ENCODE assay signal across 11 cellular contexts in genomic region chr2:238848941-238849853, GRCh38. TPM values are rescaled to one million over a fixed set of nuclear protein-coding genes. Genes with fewer than 3 reads are reported as not detected.
DNase-seq lines count a peak whose midpoint lies in the region; ATAC-seq, FAIRE-seq and TF ChIP-seq lines count a peak whose summit lies in the region.
"Had no signal": no experiment of that assay in that cellular context is flagged by ENCODE, and none has a peak within 500 bp of the region (broad histone marks: within the 10 kb centered on the region; RNA-seq: fewer than 3 reads in every experiment).

No MANE protein-coding gene starts in this region.

- no peaks in the 10 kb centered on the region for H3K79me2 ChIP-seq in HepG2 (ENCODE audit: insufficient read depth, low read length)
- no peaks in the 10 kb centered on the region for H3K79me2 ChIP-seq in neural progenitor cell (ENCODE audit: low read depth)

- BruUV-seq in HepG2 (replicated peaks; lab: Mats Ljungman, UMichigan): no TSS peak

- H3K4me1 Mint-ChIP-seq in neural progenitor cell: peaks cover 5% of the 10 kb centered on the region
- H3K4me1 Mint-ChIP-seq: B cell had no signal

- no peak overlapping the region for H2AFZ ChIP-seq in HepG2 (ENCODE audit: low read length)
- peak overlapping the region; percentile 99 for H2AFZ ChIP-seq in neural progenitor cell (replicated peaks)

- TF ChIP-seq RAD21 in HepG2 (CRISPR knock-in tag; IDR thresholded peaks at IDR 0.05): no peak

- no peaks in the 10 kb centered on the region for H3K36me3 Mint-ChIP-seq in neural progenitor cell

- POLR2A ChIA-PET in HepG2 (lab: Yijun Ruan, JAX): no interaction called here

- CTCF ChIA-PET in HepG2 (lab: Yijun Ruan, JAX; ENCODE audit: low intra/inter-chr PET ratio, low total read pairs): no interaction called here

- no peak for TF ChIP-seq POLR2A in HepG2 (IDR thresholded peaks at IDR 0.05; ENCODE audit: insufficient read depth in 1 of 2, low read depth in 2 of 2, low read length in 2 of 2)
- TF ChIP-seq POLR2A in right lobe of liver (IDR thresholded peaks at IDR 0.05): no peak

- H3K27me3 ChIP-seq in HepG2 (ENCODE audit: control insufficient read depth in 1 of 2, insufficient read depth in 2 of 2, low read length in 2 of 2) (peaks cover 11 to 73% of the 10 kb centered on the region in 2 experiments; a peak in 4 of 5 replicates), right lobe of liver (peaks cover 0 to 17% of the 10 kb centered on the region in 2 donors), neural progenitor cell (peaks cover 100% of the 10 kb centered on the region)

- in situ Hi-C loops in HepG2 (cut with HindIII; ENCODE audit: extremely low pct_ligation_motif_present, low pct_unique_long_range_greater_than_20kb) (no loop called here), GM13976 (cut with MboI; ENCODE audit: low sequenced_read_pairs, unreplicated experiment) (no loop called here)

- TF ChIP-seq EP300 in HepG2 (IDR thresholded peaks at IDR 0.05; ENCODE audit: low read depth in 2 of 2, low read length in 2 of 2) (no peak), HepG2 (CRISPR knock-in tag; IDR thresholded peaks at IDR 0.05; ENCODE audit: borderline replicate concordance) (no peak)

- TF ChIP-seq CTCF in HepG2 (CRISPR knock-in tag; IDR thresholded peaks at IDR 0.05) (no peak), right lobe of liver (IDR thresholded peaks at IDR 0.05) (no peak), fibroblast of the aortic adventitia (IDR thresholded peaks at IDR 0.05; ENCODE audit: insufficient read depth, low read length) (no peak), neural progenitor cell (IDR thresholded peaks at IDR 0.05) (no peak), GM13976 (IDR thresholded peaks at IDR 0.05; ENCODE audit: borderline replicate concordance, control extremely low read depth, extremely low read depth, insufficient read depth, missing control alignments) (no peak)

- H3K36me3 ChIP-seq in HepG2 (replicated peaks in 1 of 2; ENCODE audit: control insufficient read depth in 1 of 2, insufficient read depth in 2 of 2, low read length in 2 of 2) (no peaks in the 10 kb centered on the region), right lobe of liver (no peaks in the 10 kb centered on the region), neural progenitor cell (no peaks in the 10 kb centered on the region)

- DNase-seq in HepG2 (ENCODE audit: low spot score) (no peak), right lobe of liver (no peak), fibroblast of the aortic adventitia (ENCODE audit: low read depth) (peak; percentile 45), neural progenitor cell (ENCODE audit: low spot score) (peak; percentile 55), caudate nucleus (lab: John Stamatoyannopoulos, UW) (no peak), GM13976 (ENCODE audit: low spot score) (no peak)
- no peak for DNase-seq in stimulated activated CD4-positive, alpha-beta T cell treated with anti-CD3 and anti-CD28 coated beads, Interleukin-2, amount 100 ng/mL, for 24 hours
- no peak for DNase-seq in stimulated activated naive CD8-positive, alpha-beta T cell treated with anti-CD3 and anti-CD28 coated beads, Interleukin-15, Interleukin-2, amounts not matched to agents 100 U/mL and 50 U/mL, for 24 hours
- DNase-seq: activated naive CD4-positive, alpha-beta T cell treated with Interleukin-2 at 50 U/mL for 16 hours; T-helper 17 cell had no signal

- peaks cover 10% of the 10 kb centered on the region for H3F3A ChIP-seq in neural progenitor cell (ENCODE audit: low read depth)

- H4K20me1 ChIP-seq in HepG2 (ENCODE audit: insufficient read depth, low read length): no peaks in the 10 kb centered on the region
- peaks cover 35% of the 10 kb centered on the region for H4K20me1 ChIP-seq in neural progenitor cell (ENCODE audit: low read depth)

- intact Hi-C loops in HepG2 (cut with micrococcal nuclease; ENCODE audit: unreplicated experiment): no loop called here
- intact Hi-C loops in right lobe of liver (cut with DNase I): no loop called here

- H3K27ac ChIP-seq in HepG2 (ENCODE audit: extremely low read length, insufficient read depth, low read length) (no peak overlapping the region), right lobe of liver (no peak overlapping the region), neural progenitor cell (no peak overlapping the region), caudate nucleus (ENCODE audit: low read depth, low read length) (no peak overlapping the region)

- no peak for FAIRE-seq in HepG2 (lab: Jason Lieb, UNC)

- WGBS in HepG2 (ENCODE audit: low lambda C conversion rate): 42% methylated on average over 60 of the region's 73 CpGs
- WGBS in right lobe of liver (ENCODE audit: insufficient coverage, low coverage, low lambda C conversion rate, missing lambda C conversion rate): 7% methylated on average over 7 of the region's 73 CpGs

- H3K9ac ChIP-seq in HepG2 (ENCODE audit: insufficient read depth, low read depth, low read length) (no peak overlapping the region), neural progenitor cell (no peak overlapping the region)

- no peaks in the 10 kb centered on the region; the same call in 1 of the 2 replicates for H3K4me1 ChIP-seq in HepG2 (ENCODE audit: insufficient read depth, low read length)
- H3K4me1 ChIP-seq in right lobe of liver: peaks cover 0 to 16% (median 0%) of the 10 kb centered on the region in 4 donors
- H3K4me1 ChIP-seq in neural progenitor cell: peaks cover 11% of the 10 kb centered on the region

- H3K4me2 ChIP-seq in HepG2 (ENCODE audit: low read depth, low read length): no peak overlapping the region
- H3K4me2 ChIP-seq in neural progenitor cell: peak overlapping the region; percentile 88

- peak; percentile 32 for ATAC-seq in HepG2
- no peak for ATAC-seq in right lobe of liver
- no peak for ATAC-seq in stimulated activated naive CD8-positive, alpha-beta T cell treated with anti-CD3 and anti-CD28 coated beads, Interleukin-15, Interleukin-2, amounts not matched to agents 100 U/mL and 50 U/mL, for 24 hours
- ATAC-seq: T-helper 17 cell had no signal

- H3K4me3 ChIP-seq in HepG2 (replicated peaks in 1 of 3; ENCODE audit: insufficient read depth in 1 of 3, low read depth in 2 of 3, low read length in 3 of 3) (no peak overlapping the region), right lobe of liver (peak overlapping the region in 1 of 3 donors; percentile 50), fibroblast of the aortic adventitia (ENCODE audit: low read depth, low read length) (peak overlapping the region; percentile 75), neural progenitor cell (peak overlapping the region; percentile 56)

- H3K27me3 Mint-ChIP-seq in neural progenitor cell (ENCODE audit: insufficient read depth, low read depth): peaks cover 41% of the 10 kb centered on the region

- no peaks in the 10 kb centered on the region for H3K9me3 ChIP-seq in HepG2 (ENCODE audit: low read length)
- no peaks in the 10 kb centered on the region for H3K9me3 ChIP-seq in right lobe of liver
- H3K9me3 ChIP-seq in neural progenitor cell (ENCODE audit: low read depth): no peaks in the 10 kb centered on the region

- H3K4me3 Mint-ChIP-seq in neural progenitor cell: peak overlapping the region; percentile 79
- H3K4me3 Mint-ChIP-seq: B cell, T-helper 17 cell had no signal

- peaks cover 3% of the 10 kb centered on the region for H3K9me3 Mint-ChIP-seq in neural progenitor cell

- no peak overlapping the region for H3K27ac Mint-ChIP-seq in neural progenitor cell
- H3K27ac Mint-ChIP-seq: B cell, T-helper 17 cell had no signal

TF ChIP-seq in HepG2, 621 proteins besides CTCF, POLR2A, EP300 and RAD21 (continues in another document):
- no peak for TF ChIP-seq ATM (IDR thresholded peaks at IDR 0.05; ENCODE audit: borderline replicate concordance)
- 0 out of 2 replicates have a peak, but pooled peaks have one; percentile 20 for TF ChIP-seq ZNF800 (CRISPR knock-in tag; IDR thresholded peaks at IDR 0.05)

RNA-seq across cellular contexts. Expression of gene TWIST2, which starts 1.3 kb away (rescaled TPM):
- total RNA-seq in HepG2 (2016; rRNA removed; fragmentation: Illumina TruSeq; extraction: Trizol) (0.11 TPM in 1 of 2 replicates, not detected in the other), right lobe of liver (under 1 TPM in 3 of 6 experiments, not detected in 3; 0.15 to 0.56 (median 0.18) TPM), fibroblast of the aortic adventitia (ENCODE audit: low replicate concordance) (15.8 and 64.1 TPM in 2 replicates), neural progenitor cell (ENCODE audit: low replicate concordance) (0.51 and 1.7 TPM in 2 replicates)
- 0.18 and 0.20 TPM in 2 replicates for total RNA-seq in HepG2 (2016; cell fraction: cytosol; rRNA removed; fragmentation: Illumina TruSeq; extraction: Trizol; ENCODE audit: low read depth)
- total RNA-seq in HepG2 (2016; cell fraction: insoluble cytoplasmic fraction; rRNA removed; fragmentation: Illumina TruSeq; extraction: Trizol): not detected in 2 replicates
- 0.21 and 0.25 TPM in 2 replicates for total RNA-seq in HepG2 (2016; cell fraction: membrane; rRNA removed; fragmentation: Illumina TruSeq; extraction: Trizol)
- total RNA-seq in HepG2 (2016; cell fraction: nucleus; rRNA removed; fragmentation: Illumina TruSeq; extraction: Trizol): not detected in 2 replicates
- polyA plus RNA-seq in HepG2 (2011; rRNA removed): 0.08 and 0.09 TPM in 2 replicates
- 0.10 and 0.34 TPM in 2 replicates for polyA plus RNA-seq in HepG2 (2011; cell fraction: cytosol; rRNA removed)
- polyA plus RNA-seq in HepG2 (2011; cell fraction: nucleus; rRNA removed): 0.21 TPM in 1 of 2 replicates, not detected in the other
- polyA plus RNA-seq in HepG2 (2012): 0.09 TPM in 1 of 2 replicates, not detected in the other
- 0.21 and 0.36 TPM in 2 replicates for polyA plus RNA-seq in HepG2 (2016; cell fraction: cytosol; fragmentation: Illumina TruSeq; extraction: Trizol; ENCODE audit: low read depth)
- not detected in 2 replicates for polyA plus RNA-seq in HepG2 (2016; cell fraction: insoluble cytoplasmic fraction; fragmentation: Illumina TruSeq; extraction: Trizol; ENCODE audit: low read depth)
- 0.12 TPM in 1 of 2 replicates, not detected in the other for polyA plus RNA-seq in HepG2 (2016; cell fraction: membrane; fragmentation: Illumina TruSeq; extraction: Trizol; ENCODE audit: low read depth)
- not detected in 2 replicates for polyA plus RNA-seq in HepG2 (2016; cell fraction: nucleus; fragmentation: Illumina TruSeq; extraction: Trizol; ENCODE audit: insufficient read depth, low read depth)
- 0.32 and 4.4 TPM in 2 replicates for polyA minus RNA-seq in HepG2 (2011; rRNA and poly(A)+ RNA removed; ENCODE audit: low replicate concordance)
- polyA minus RNA-seq in HepG2 (2011; cell fraction: cytosol; rRNA and poly(A)+ RNA removed): not detected in 2 replicates
- polyA minus RNA-seq in HepG2 (2011; cell fraction: nucleus; rRNA and poly(A)+ RNA removed): 0.37 and 0.39 TPM in 2 replicates
- total RNA-seq: B cell, T-helper 17 cell had no signal

Comparison
In these comparisons a context has a peak if more than half of its experiments do, and no peak if none do; other contexts are left out.
1. DNase-seq: peak in fibroblast of the aortic adventitia (single experiment) and neural progenitor cell (single experiment); none in HepG2 (single experiment), right lobe of liver (0 of 3), caudate nucleus (0 of 61), GM13976 (single experiment), stimulated activated CD4-positive, alpha-beta T cell treated with anti-CD3 and anti-CD28 coated beads, Interleukin-2, amount 100 ng/mL, for 24 hours (0 of 2) and stimulated activated naive CD8-positive, alpha-beta T cell treated with anti-CD3 and anti-CD28 coated beads, Interleukin-15, Interleukin-2, amounts not matched to agents 100 U/mL and 50 U/mL, for 24 hours (single experiment).
2. H3K4me3 ChIP-seq: peak in fibroblast of the aortic adventitia (single experiment) and neural progenitor cell (single experiment); none in HepG2 (0 of 3).